20 cellular contexts compared by ENCODE assay signal in the genomic region with DNA sequence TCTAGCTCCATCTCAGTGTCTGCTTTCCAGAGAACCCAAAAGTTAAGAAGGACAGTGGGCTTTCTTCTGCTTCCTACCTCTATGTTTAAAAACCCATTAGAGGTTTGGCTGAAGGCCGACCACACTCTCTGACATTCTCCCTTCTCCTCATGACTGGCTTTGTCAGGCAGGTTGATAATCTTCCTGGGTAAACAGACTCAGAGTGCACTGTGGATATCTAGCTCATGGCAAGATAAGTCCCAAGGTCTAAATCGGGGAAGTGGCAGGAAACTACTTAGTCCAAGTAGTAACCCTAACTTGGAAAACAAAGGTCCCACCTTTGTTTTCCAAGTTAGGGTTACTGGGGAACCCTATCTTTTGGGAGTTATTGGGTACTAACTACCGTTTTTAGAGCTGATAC.
DNase-seq lines count a peak whose midpoint lies in the region; ATAC-seq, FAIRE-seq and TF ChIP-seq lines count a peak whose summit lies in the region.
"Had no signal": no experiment of that assay in that cellular context is flagged by ENCODE, and none has a peak within 500 bp of the region (broad histone marks: within the 10 kb centered on the region; RNA-seq: fewer than 3 reads in every experiment).

No MANE protein-coding gene starts in this region.

- no peak for FAIRE-seq in H1 (lab: Jason Lieb, UNC)
- FAIRE-seq: A549, D721Med, G401.6, GM12891, GM19239 had no signal

- no peak for TF ChIP-seq EP300 in H1 (IDR thresholded peaks at IDR 0.05; ENCODE audit: borderline replicate concordance in 1 of 2, low read depth in 2 of 2, low read length in 2 of 2)
- TF ChIP-seq EP300 in stomach (IDR thresholded peaks at IDR 0.05), result no peak

- CTCF ChIA-PET in H1 (lab: Charles Lee; ENCODE audit: partially characterized antibody), result interaction anchor here (0.6 to 1.1 kb wide), 4 partner anchors 29 to 1072 kb away, joined by 3 read pairs; no protein-coding TSS in a partner anchor

- POLR2A ChIA-PET in H1 (lab: Charles Lee; ENCODE audit: partially characterized antibody), result no interaction called here

- H2BK12ac ChIP-seq in H1 (ENCODE audit: low read depth, low read length), result no peak overlapping the region

- H3K23me2 ChIP-seq in H1 (ENCODE audit: low read depth, low read length), result no peaks in the 10 kb centered on the region

- no peaks in the 10 kb centered on the region for H3K79me2 ChIP-seq in H1 (ENCODE audit: control insufficient read depth in 1 of 2, insufficient read depth in 2 of 2, low read length in 2 of 2)
- H3K79me2 ChIP-seq in hepatocyte, result no peaks in the 10 kb centered on the region

- TF ChIP-seq CTCF in H1 (IDR thresholded peaks at IDR 0.05; ENCODE audit: control extremely low read depth in 1 of 3, insufficient read depth in 1 of 3, low read depth in 1 of 3, low read length in 3 of 3) (no peak), hepatocyte (IDR thresholded peaks at IDR 0.05; ENCODE audit: poor library complexity) (no peak), stomach (IDR thresholded peaks at IDR 0.05) (no peak)

- TF ChIP-seq POLR2A in H1 (IDR thresholded peaks at IDR 0.05; ENCODE audit: control extremely low read depth in 1 of 2, low read depth in 2 of 2, low read length in 2 of 2) (no peak), stomach (IDR thresholded peaks at IDR 0.05) (no peak)

- H3K23ac ChIP-seq in H1 (ENCODE audit: insufficient read length), result no peak overlapping the region

- no peak overlapping the region for H4K5ac ChIP-seq in H1 (ENCODE audit: insufficient read length, low read depth, low read length)

- H2AK5ac ChIP-seq in H1 (ENCODE audit: low read depth, low read length), result no peak overlapping the region

- H2BK15ac ChIP-seq in H1 (ENCODE audit: low read length), result no peak overlapping the region

- no peak overlapping the region for H3K9ac ChIP-seq in H1 (replicated peaks in 1 of 4; ENCODE audit: extremely low read depth in 1 of 4, low read depth in 3 of 4, low read length in 3 of 4)
- H3K9ac ChIP-seq: BLaER1 treated with 17β-estradiol and CSF1 and Interleukin-3, amounts not matched to agents 10 nM and 100 nM had no signal

- H2BK20ac ChIP-seq in H1 (ENCODE audit: low read length), result no peak overlapping the region

- no peak overlapping the region for H3K27ac ChIP-seq in H1 (ENCODE audit: low read depth, low read length)
- H3K27ac ChIP-seq in hepatocyte, result peak overlapping the region; percentile 40
- H3K27ac ChIP-seq in stomach, result no peak overlapping the region
- H3K27ac ChIP-seq: 22Rv1; A549; BLaER1 treated with 17β-estradiol and CSF1 and Interleukin-3, amounts not matched to agents 10 nM and 100 nM; C4-2B had no signal

- no peak for TF ChIP-seq RAD21 in H1 (IDR thresholded peaks at IDR 0.05 in 1 of 2, conservative IDR thresholded peaks at IDR 0.05 in 1 of 2; ENCODE audit: low read depth in 2 of 2, low read length in 2 of 2)

- H3K4me3 ChIP-seq in H1 (ENCODE audit: extremely low read depth in 1 of 4, insufficient read depth in 2 of 4, low read depth in 3 of 4, low read length in 4 of 4), result no peak overlapping the region
- no peak overlapping the region for H3K4me3 ChIP-seq in hepatocyte
- H3K4me3 ChIP-seq in stomach, result no peak overlapping the region
- H3K4me3 ChIP-seq: A549; BLaER1 treated with 17β-estradiol and CSF1 and Interleukin-3, amounts not matched to agents 10 nM and 100 nM had no signal

- H2AFZ ChIP-seq in H1 (ENCODE audit: low read length) (0 out of 2 replicates have a peak overlapping the region, but pooled peaks have one; percentile 67), hepatocyte (no peak overlapping the region)

- no peak overlapping the region for H3K18ac ChIP-seq in H1 (ENCODE audit: extremely low read depth, low read length)

- H3K56ac ChIP-seq in H1 (replicated peaks; ENCODE audit: insufficient read length, low read depth, low read length), result no peak overlapping the region

- H3K36me3 ChIP-seq in H1 (ENCODE audit: control insufficient read depth in 2 of 4, insufficient read depth in 4 of 4, low read length in 3 of 4) (no peaks in the 10 kb centered on the region), hepatocyte (replicated peaks; ENCODE audit: insufficient read depth, low read depth) (no peaks in the 10 kb centered on the region), stomach (no peaks in the 10 kb centered on the region)
- H3K36me3 ChIP-seq: BLaER1 treated with 17β-estradiol and CSF1 and Interleukin-3, amounts not matched to agents 10 nM and 100 nM had no signal

- H4K91ac ChIP-seq in H1 (replicated peaks; ENCODE audit: insufficient read length, low read length), result no peak overlapping the region

- DNase-seq in H1 (ENCODE audit: low read depth in 1 of 2, low spot score in 2 of 2), result no peak
- DNase-seq in hepatocyte (ENCODE audit: low spot score), result peak; percentile 12
- DNase-seq in stomach, result peak; percentile 32
- DNase-seq in activated gamma-delta T cell treated with Interleukin-2 at 50 U/mL for 16 hours, result no peak
- DNase-seq: AML-193; Caco-2; Calu3; CD4-positive, alpha-beta T cell; CD8-positive, alpha-beta T cell; DMS79 treated with DMSO at 0.1 percent for 48 hours; GF-D8 had no signal

- no peak overlapping the region for H4K8ac ChIP-seq in H1 (ENCODE audit: extremely low read depth, insufficient read depth, low read length)

- ATAC-seq in HG03520 (IDR thresholded peaks at IDR 0.05; ENCODE audit: unreplicated experiment), result no peak
- ATAC-seq: A549; CD8-positive, alpha-beta T cell had no signal

- H3K14ac ChIP-seq in H1 (ENCODE audit: insufficient read length), result no peak overlapping the region

- WGBS in H1 (ENCODE audit: extremely low coverage in 1 of 2, insufficient coverage in 1 of 2, insufficient read length in 1 of 2, insufficient replicate concordance in 2 of 2, low coverage in 1 of 2, low lambda C conversion rate in 2 of 2, missing lambda C conversion rate in 1 of 2), 2 experiments, result 64% methylated on average over 3 of the region's 3 CpGs; no CpG with 5 or more reads in 1 of the 2 experiments
- 24% methylated on average over 3 of the region's 3 CpGs for WGBS in hepatocyte (ENCODE audit: low lambda C conversion rate, missing lambda C conversion rate)
- 17 to 32% (median 24%) methylated on average over 3 of the region's 3 CpGs for WGBS in stomach, 5 donors

- H3K79me1 ChIP-seq in H1 (ENCODE audit: low read depth, low read length), result no peaks in the 10 kb centered on the region

- H3K9me2 ChIP-seq in hepatocyte (replicated peaks; ENCODE audit: insufficient read depth), result no peaks in the 10 kb centered on the region

- H3K27me3 ChIP-seq in H1 (replicated peaks in 1 of 4; ENCODE audit: control insufficient read depth in 3 of 4, extremely low read depth in 1 of 4, insufficient read depth in 3 of 4, low read length in 3 of 4) (no peaks in the 10 kb centered on the region), hepatocyte (no peaks in the 10 kb centered on the region), stomach (no peaks in the 10 kb centered on the region)
- H3K27me3 ChIP-seq: BLaER1 treated with 17β-estradiol and CSF1 and Interleukin-3, amounts not matched to agents 10 nM and 100 nM had no signal

- no peak overlapping the region for H2BK120ac ChIP-seq in H1 (replicated peaks; ENCODE audit: low read depth, low read length)

- H3K9me3 ChIP-seq in H1 (ENCODE audit: insufficient read depth in 2 of 2, low read depth in 1 of 2, low read length in 1 of 2) (no peaks in the 10 kb centered on the region; a peak in 1 of 4 replicates), hepatocyte (ENCODE audit: low read depth) (no peaks in the 10 kb centered on the region), stomach (no peaks in the 10 kb centered on the region)
- H3K9me3 ChIP-seq: A549; BLaER1 treated with 17β-estradiol and CSF1 and Interleukin-3, amounts not matched to agents 10 nM and 100 nM; Caco-2 had no signal

- H3K4me1 ChIP-seq in H1 (replicated peaks in 1 of 4; ENCODE audit: control insufficient read depth in 3 of 4, insufficient read depth in 4 of 4, low read length in 3 of 4) (no peaks in the 10 kb centered on the region), hepatocyte (ENCODE audit: insufficient read depth) (no peaks in the 10 kb centered on the region), stomach (no peaks in the 10 kb centered on the region)
- H3K4me1 ChIP-seq: A549; BLaER1 treated with 17β-estradiol and CSF1 and Interleukin-3, amounts not matched to agents 10 nM and 100 nM; Caco-2 had no signal

- H4K20me1 ChIP-seq in H1 (replicated peaks in 1 of 2; ENCODE audit: control insufficient read depth in 1 of 2, insufficient read depth in 2 of 2, low read length in 2 of 2) (no peaks in the 10 kb centered on the region), hepatocyte (ENCODE audit: insufficient read depth, poor library complexity, severe bottlenecking) (no peaks in the 10 kb centered on the region)
- H4K20me1 ChIP-seq: BLaER1 treated with 17β-estradiol and CSF1 and Interleukin-3, amounts not matched to agents 10 nM and 100 nM had no signal

- intact Hi-C loops in stomach (cut with DNase I; ENCODE audit: low total_unique reads), result no loop called here

- H3K4ac ChIP-seq in H1 (replicated peaks; ENCODE audit: insufficient read length, low read depth, low read length), result no peak overlapping the region

- H3K4me2 ChIP-seq in H1 (ENCODE audit: insufficient read depth in 1 of 2, low read depth in 2 of 2, low read length in 2 of 2) (no peak overlapping the region), hepatocyte (no peak overlapping the region)
- H3K4me2 ChIP-seq: A549; BLaER1 treated with 17β-estradiol and CSF1 and Interleukin-3, amounts not matched to agents 10 nM and 100 nM had no signal

- no peak overlapping the region for H2BK5ac ChIP-seq in H1 (ENCODE audit: low read depth, low read length)

TF ChIP-seq in H1, 55 proteins besides CTCF, POLR2A, EP300 and RAD21 (continues in another document):
- TF ChIP-seq YY1 (IDR thresholded peaks at IDR 0.05; ENCODE audit: low read depth, low read length), result no peak
- TF ChIP-seq SIX5 (IDR thresholded peaks at IDR 0.05; ENCODE audit: low read depth, low read length), result no peak
- no peak for TF ChIP-seq CHD2 (IDR thresholded peaks at IDR 0.05; ENCODE audit: low read length)
- TF ChIP-seq ZNF274 (IDR thresholded peaks at IDR 0.05; ENCODE audit: borderline replicate concordance, extremely low read depth, low read length), result no peak
- TF ChIP-seq CTBP2 (IDR thresholded peaks at IDR 0.05; ENCODE audit: borderline replicate concordance, insufficient read depth, insufficient read length, low read length), result no peak
- TF ChIP-seq CBX5 (IDR thresholded peaks at IDR 0.05; ENCODE audit: low read depth, low read length), result no peak
- TF ChIP-seq NANOG (IDR thresholded peaks at IDR 0.05; ENCODE audit: insufficient read depth, low read depth, low read length, poor library complexity, severe bottlenecking), result no peak
- TF ChIP-seq GABPA (IDR thresholded peaks at IDR 0.05; ENCODE audit: borderline replicate concordance, insufficient read depth, low read length), result no peak
- no peak for TF ChIP-seq SIRT6 (IDR thresholded peaks at IDR 0.05; ENCODE audit: low read length)
- no peak for TF ChIP-seq BACH1 (IDR thresholded peaks at IDR 0.05; ENCODE audit: low read length)
- TF ChIP-seq ASH2L (IDR thresholded peaks at IDR 0.05; ENCODE audit: low read length), result no peak
- no peak for TF ChIP-seq RNF2 (IDR thresholded peaks at IDR 0.05; ENCODE audit: borderline replicate concordance, low read depth, low read length, missing control alignments, poor library complexity, severe bottlenecking)

Comparison
In these comparisons a context has a peak if more than half of its experiments do, and no peak if none do; other contexts are left out.
1. DNase-seq: peak in hepatocyte (single experiment) and stomach (single experiment); none in H1 (0 of 2) and activated gamma-delta T cell treated with Interleukin-2 at 50 U/mL for 16 hours (single experiment).